Comparison of ENCODE assay signal across 9 cellular contexts in the genomic region with DNA sequence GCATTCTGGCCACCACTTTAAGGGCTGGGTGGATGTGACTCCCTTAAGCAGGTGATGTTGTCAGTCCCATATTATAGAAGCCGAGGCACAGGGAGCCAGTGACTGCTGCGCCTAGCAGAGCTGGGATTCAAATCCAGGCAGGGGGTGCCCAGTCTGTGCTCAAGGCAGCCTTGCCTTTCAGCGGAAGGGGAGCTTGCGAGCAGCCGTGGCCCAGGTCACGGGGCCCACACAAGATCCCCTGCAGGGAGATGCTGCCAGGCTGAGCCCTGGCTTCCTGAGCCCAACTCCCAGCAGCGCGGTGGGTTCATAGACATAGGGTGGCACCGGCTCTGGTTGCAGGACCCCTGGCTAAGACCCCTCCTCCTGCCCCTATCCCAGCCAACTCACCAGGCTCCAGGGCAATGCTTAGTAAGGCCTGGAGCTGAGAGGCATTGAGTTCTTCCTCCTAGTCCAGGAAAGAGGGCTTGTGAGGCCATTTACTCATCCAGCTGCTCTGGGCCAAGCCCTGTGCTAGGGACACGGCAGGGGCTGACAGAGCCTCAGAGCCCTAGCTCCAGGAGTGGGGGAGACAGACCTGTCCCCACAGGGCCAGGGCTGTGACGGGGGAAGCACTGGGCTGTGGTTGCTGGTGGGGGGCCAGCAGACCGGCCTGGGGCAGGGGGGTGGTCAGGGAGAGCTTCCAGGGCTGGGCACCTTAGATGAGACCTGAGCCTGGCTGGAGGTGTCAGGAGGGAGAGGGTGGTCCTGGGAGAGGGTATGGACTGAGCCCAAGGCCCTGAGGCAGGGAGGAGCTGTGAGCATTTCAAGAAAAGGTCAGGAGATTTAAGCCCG. TPM values are rescaled to one million over a fixed set of nuclear protein-coding genes. Genes with fewer than 3 reads are reported as not detected.
A peak's percentile ranks its signal among the peaks of the same experiment; 100 is the strongest.
DNase-seq lines count a peak whose midpoint lies in the region; ATAC-seq and TF ChIP-seq lines count a peak whose summit lies in the region.
"Had no signal": no experiment of that assay in that cellular context is flagged by ENCODE, and none has a peak within 500 bp of the region (broad histone marks: within the 10 kb centered on the region; RNA-seq: fewer than 3 reads in every experiment).

No MANE protein-coding gene starts in this region.

- H3K36me3 ChIP-seq in HUES48 (ENCODE audit: control insufficient read depth, insufficient read depth, low read length) (peaks cover 20% of the 10 kb centered on the region), rectal smooth muscle tissue (ENCODE audit: control insufficient read depth, insufficient read depth, low read length) (peaks cover 11% of the 10 kb centered on the region)

- H3K27me3 Mint-ChIP-seq in activated CD4-positive, alpha-beta T cell treated with anti-CD3 and anti-CD28 coated beads, Interleukin-2, amount 10 ng/mL, durations not matched to agents 7 days and 5 days: peaks cover 7% of the 10 kb centered on the region

- H3K4me1 Mint-ChIP-seq in activated CD4-positive, alpha-beta T cell treated with anti-CD3 and anti-CD28 coated beads, Interleukin-2, amount 10 ng/mL, durations not matched to agents 7 days and 5 days: peaks cover 49% of the 10 kb centered on the region

- H3K27me3 ChIP-seq in HUES48 (ENCODE audit: control insufficient read depth, insufficient read depth, low read length): peaks cover 8% of the 10 kb centered on the region
- H3K27me3 ChIP-seq in foreskin keratinocyte: no peaks in the 10 kb centered on the region
- no peaks in the 10 kb centered on the region for H3K27me3 ChIP-seq in rectal smooth muscle tissue (ENCODE audit: control insufficient read depth, insufficient read depth, low read length)

- peaks cover 10% of the 10 kb centered on the region for H3K36me3 Mint-ChIP-seq in activated CD4-positive, alpha-beta T cell treated with anti-CD3 and anti-CD28 coated beads, Interleukin-2, amount 10 ng/mL, durations not matched to agents 7 days and 5 days (ENCODE audit: low read depth)

- peak overlapping the region; percentile 83 for H3K27ac Mint-ChIP-seq in activated CD4-positive, alpha-beta T cell treated with anti-CD3 and anti-CD28 coated beads, Interleukin-2, amount 10 ng/mL, durations not matched to agents 7 days and 5 days

- H3K9ac ChIP-seq in HUES48 (ENCODE audit: low read depth, low read length): no peak overlapping the region; the same call in 1 of the 2 replicates
- H3K9ac ChIP-seq in rectal smooth muscle tissue (ENCODE audit: low read length): peak overlapping the region; percentile 40

- ATAC-seq in foreskin keratinocyte (peak; percentile 19), GM21737 (IDR thresholded peaks at IDR 0.05; ENCODE audit: unreplicated experiment) (no peak)

- peak; percentile 12 for DNase-seq in DMS153 treated with DMSO at 0.1 percent for 48 hours (lab: John Stamatoyannopoulos, UW; ENCODE audit: unreplicated experiment)
- DNase-seq in activated CD4-positive, alpha-beta T cell treated with anti-CD3 and anti-CD28 coated beads, Interleukin-2, amount 10 ng/mL, durations not matched to agents 7 days and 5 days: peak; percentile 48
- peak in 1 of 2 donors; percentile 53 for DNase-seq in foreskin keratinocyte
- DNase-seq in NCI-H774 (lab: John Stamatoyannopoulos, UW): no peak
- DNase-seq in cerebellar cortex (ENCODE audit: low spot score): no peak

- peaks cover 8% of the 10 kb centered on the region for H3K4me1 ChIP-seq in HUES48 (ENCODE audit: control insufficient read depth, insufficient read depth, low read length)
- H3K4me1 ChIP-seq in foreskin keratinocyte: peaks cover 7% of the 10 kb centered on the region
- H3K4me1 ChIP-seq in rectal smooth muscle tissue (ENCODE audit: control insufficient read depth, insufficient read depth, low read length): no peaks in the 10 kb centered on the region

- H3K9me3 ChIP-seq in HUES48 (ENCODE audit: control insufficient read depth, insufficient read depth, low read length): no peaks in the 10 kb centered on the region

- H3K4me3 Mint-ChIP-seq in activated CD4-positive, alpha-beta T cell treated with anti-CD3 and anti-CD28 coated beads, Interleukin-2, amount 10 ng/mL, durations not matched to agents 7 days and 5 days: peak overlapping the region; percentile 69

- no peak for TF ChIP-seq CTCF in foreskin keratinocyte (conservative IDR thresholded peaks at IDR 0.05)

- CTCF ChIA-PET in activated CD4-positive, alpha-beta T cell treated with anti-CD3 and anti-CD28 coated beads, Interleukin-2, amount 10 ng/mL, durations not matched to agents 7 days and 5 days (lab: Charles Lee): interaction anchor here (0.6 to 1.9 kb wide), 9 partner anchors 12 to 1731 kb away, joined by 3 to 8 read pairs (median 4); a partner anchor contains a TSS

- H3K27ac ChIP-seq in HUES48 (ENCODE audit: low read depth, low read length) (peak overlapping the region; percentile 61), foreskin keratinocyte (no peak overlapping the region), rectal smooth muscle tissue (ENCODE audit: low read depth, low read length) (peak overlapping the region; percentile 55)

- no peaks in the 10 kb centered on the region for H3K9me3 Mint-ChIP-seq in activated CD4-positive, alpha-beta T cell treated with anti-CD3 and anti-CD28 coated beads, Interleukin-2, amount 10 ng/mL, durations not matched to agents 7 days and 5 days

- H3K4me3 ChIP-seq in HUES48 (ENCODE audit: low read depth, low read length) (peak overlapping the region; percentile 76), rectal smooth muscle tissue (ENCODE audit: low read length) (peak overlapping the region; percentile 48)

- POLR2A ChIA-PET in activated CD4-positive, alpha-beta T cell treated with anti-CD3 and anti-CD28 coated beads, Interleukin-2, amount 10 ng/mL, durations not matched to agents 7 days and 5 days (lab: Charles Lee): no interaction called here

RNA-seq across cellular contexts. Expression of a gene that starts 9.6 kb away (rescaled TPM):
- total RNA-seq in activated CD4-positive, alpha-beta T cell treated with anti-CD3 and anti-CD28 coated beads, Interleukin-2, amount 10 ng/mL, durations not matched to agents 7 days and 5 days: 1 to 10 TPM; 3.5 to 3.7 TPM
- 0.78 and 1.4 TPM in 2 replicates for total RNA-seq in foreskin keratinocyte
- polyA plus RNA-seq in foreskin keratinocyte: 1.6 and 2.5 TPM in 2 replicates

RNA-seq across cellular contexts. Expression of a gene that starts 38.7 kb away (rescaled TPM):
- total RNA-seq in activated CD4-positive, alpha-beta T cell treated with anti-CD3 and anti-CD28 coated beads, Interleukin-2, amount 10 ng/mL, durations not matched to agents 7 days and 5 days: not detected
- total RNA-seq in foreskin keratinocyte: 6.6 and 11.2 TPM in 2 replicates
- polyA plus RNA-seq in foreskin keratinocyte: 13.7 and 24.2 TPM in 2 replicates
- total RNA-seq: kidney epithelial cell had no signal

RNA-seq across cellular contexts. Expression of a gene that starts 54.4 kb away (rescaled TPM):
- not detected for total RNA-seq in activated CD4-positive, alpha-beta T cell treated with anti-CD3 and anti-CD28 coated beads, Interleukin-2, amount 10 ng/mL, durations not matched to agents 7 days and 5 days
- total RNA-seq in foreskin keratinocyte: 407 and 889 TPM in 2 replicates
- polyA plus RNA-seq in foreskin keratinocyte: 687 and 1,622 TPM in 2 replicates
- total RNA-seq: kidney epithelial cell had no signal

Comparison
In these comparisons a context has a peak if more than half of its experiments do, and no peak if none do; other contexts are left out.
1. DNase-seq: peak in DMS153 treated with DMSO at 0.1 percent for 48 hours (single experiment) and activated CD4-positive, alpha-beta T cell treated with anti-CD3 and anti-CD28 coated beads, Interleukin-2, amount 10 ng/mL, durations not matched to agents 7 days and 5 days (single experiment); none in NCI-H774 (single experiment) and cerebellar cortex (single experiment).
2. RNA of a gene that starts 54.4 kb away (total RNA-seq): 407 to 889 TPM in foreskin keratinocyte; not detected in activated CD4-positive, alpha-beta T cell treated with anti-CD3 and anti-CD28 coated beads, Interleukin-2, amount 10 ng/mL, durations not matched to agents 7 days and 5 days; every median in the first group is over 100 times any median in the second.